2 cellular contexts compared by ENCODE assay signal in the genomic region with DNA sequence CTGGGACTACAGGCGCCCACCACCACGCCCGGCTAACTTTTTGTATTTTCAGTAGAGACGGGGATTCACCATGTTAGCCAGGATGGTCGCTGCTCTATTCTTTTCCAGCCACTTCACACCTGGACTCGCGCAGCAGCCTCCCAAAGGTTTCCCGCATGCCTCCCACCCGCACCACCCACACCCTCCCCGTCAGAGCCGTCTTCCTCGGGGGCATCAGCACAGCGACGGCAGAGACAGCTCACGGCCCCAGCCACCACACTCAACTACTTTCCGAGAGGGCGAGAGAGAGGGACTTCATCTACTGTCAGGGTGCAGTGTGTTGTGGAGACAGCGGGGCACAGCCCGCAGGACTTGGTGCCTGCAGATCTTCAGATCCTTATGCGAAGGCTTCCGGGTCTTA.
TF ChIP-seq lines count a peak whose summit lies in the region.

No MANE protein-coding gene starts in this region.

TF ChIP-seq in HepG2, 621 proteins besides CTCF, POLR2A, EP300 and RAD21:
- TF ChIP-seq AGO2 (optimal IDR thresholded peaks at IDR 0.05; ENCODE audit: low read depth, low read length) (peak; percentile 5), HNRNPK (IDR thresholded peaks at IDR 0.05; ENCODE audit: low read depth, low read length, poor library complexity, severe bottlenecking) (no peak)

TF ChIP-seq in K562, 482 proteins besides CTCF, POLR2A, EP300 and RAD21:
- TF ChIP-seq POU5F1 (IDR thresholded peaks at IDR 0.05; ENCODE audit: borderline replicate concordance, low read depth, low read length, partially characterized antibody) (no peak), RBFOX2 (IDR thresholded peaks at IDR 0.05; ENCODE audit: low read depth, low read length) (0 out of 2 replicates have a peak, but pooled peaks have one; percentile 6)
